8 cellular contexts compared by ENCODE assay signal in genomic region chr4:17614416-17615299, GRCh38. TPM values are rescaled to one million over a fixed set of nuclear protein-coding genes. Genes with fewer than 3 reads are reported as not detected.
DNase-seq lines count a peak whose midpoint lies in the region; ATAC-seq and TF ChIP-seq lines count a peak whose summit lies in the region.

Gene MED28, plus strand, starts transcription at chr4:17614641. Its CDS starts 14 bp downstream, at chr4:17614655.

- peak within 1 kb of the TSS; percentile 99 for H3K27ac Mint-ChIP-seq in GM23338
- H3K27ac Mint-ChIP-seq in activated T-helper 2 cell treated with anti-CD3 and anti-CD28 coated beads, Interferon-gamma antibody, Interleukin-2, Interleukin-4, amounts not matched to agents 10 μg/mL and 5 μg/mL and 100 μg/mL, durations not matched to agents 14 hours and 24 hours and 36 hours = peak within 1 kb of the TSS; percentile 91
- H3K27ac Mint-ChIP-seq in natural killer cell treated with Interleukin-12 subunit alpha and Interleukin-12 subunit beta and Interleukin-15 and Interleukin-18, amount 100 ng/mL, for 72 hours = peak within 1 kb of the TSS; percentile 92 to 96

- H3K9me2 ChIP-seq in GM23338 (ENCODE audit: insufficient read depth) = no peaks in the 10 kb centered on the region

- H3K9me3 Mint-ChIP-seq in GM23338 = no peaks in the 10 kb centered on the region; the same call in 2 of the 3 replicates
- H3K9me3 Mint-ChIP-seq in activated T-helper 2 cell treated with anti-CD3 and anti-CD28 coated beads, Interferon-gamma antibody, Interleukin-2, Interleukin-4, amounts not matched to agents 10 μg/mL and 5 μg/mL and 100 μg/mL, durations not matched to agents 14 hours and 24 hours and 36 hours = no peaks in the 10 kb centered on the region
- H3K9me3 Mint-ChIP-seq in natural killer cell treated with Interleukin-12 subunit alpha and Interleukin-12 subunit beta and Interleukin-15 and Interleukin-18, amount 100 ng/mL, for 72 hours = no peaks in the 10 kb centered on the region

- intact Hi-C loops in activated T-helper 2 cell treated with anti-CD3 and anti-CD28 coated beads, Interferon-gamma antibody, Interleukin-2, Interleukin-4, amounts not matched to agents 10 μg/mL and 5 μg/mL and 100 μg/mL, durations not matched to agents 14 hours and 24 hours and 36 hours (cut with micrococcal nuclease) = loop anchor here (1.0 to 2.0 kb wide), 5 partner anchors 22 to 407 kb away; partner anchors contain the start of genes LAP3, LCORL and QDPR

- peak within 1 kb of the TSS; percentile 55 for H3K27ac ChIP-seq in GM23338 (ENCODE audit: low read depth)
- peak within 1 kb of the TSS; percentile 45 for H3K27ac ChIP-seq in RWPE2 (ENCODE audit: poor library complexity, severe bottlenecking)

- H3K4me1 ChIP-seq in GM23338 (ENCODE audit: insufficient read depth) (peaks cover 10% of the 10 kb centered on the region; the same call in 1 of the 2 replicates), RWPE2 (ENCODE audit: insufficient read depth, poor library complexity, severe bottlenecking) (peaks cover 6% of the 10 kb centered on the region)

- peaks cover 15% of the 10 kb centered on the region for H3K27me3 Mint-ChIP-seq in GM23338 (ENCODE audit: insufficient read depth, low read depth, poor library complexity)
- H3K27me3 Mint-ChIP-seq in activated T-helper 2 cell treated with anti-CD3 and anti-CD28 coated beads, Interferon-gamma antibody, Interleukin-2, Interleukin-4, amounts not matched to agents 10 μg/mL and 5 μg/mL and 100 μg/mL, durations not matched to agents 14 hours and 24 hours and 36 hours (ENCODE audit: low read depth) = no peaks in the 10 kb centered on the region
- no peaks in the 10 kb centered on the region for H3K27me3 Mint-ChIP-seq in natural killer cell treated with Interleukin-12 subunit alpha and Interleukin-12 subunit beta and Interleukin-15 and Interleukin-18, amount 100 ng/mL, for 72 hours

- peak within 1 kb of the TSS; percentile 97 for H3K4me3 Mint-ChIP-seq in GM23338
- peak within 1 kb of the TSS; percentile 90 for H3K4me3 Mint-ChIP-seq in activated T-helper 2 cell treated with anti-CD3 and anti-CD28 coated beads, Interferon-gamma antibody, Interleukin-2, Interleukin-4, amounts not matched to agents 10 μg/mL and 5 μg/mL and 100 μg/mL, durations not matched to agents 14 hours and 24 hours and 36 hours (ENCODE audit: low read depth)
- H3K4me3 Mint-ChIP-seq in natural killer cell treated with Interleukin-12 subunit alpha and Interleukin-12 subunit beta and Interleukin-15 and Interleukin-18, amount 100 ng/mL, for 72 hours = peak within 1 kb of the TSS; percentile 92

- H4K20me1 ChIP-seq in GM23338 (replicated peaks; ENCODE audit: insufficient read depth) = peaks cover 36% of the 10 kb centered on the region

- H3K4me3 ChIP-seq in GM23338 (peak within 1 kb of the TSS; percentile 95), RWPE2 (ENCODE audit: severe bottlenecking) (peak within 1 kb of the TSS; percentile 87), fibroblast of pulmonary artery (replicated peaks; ENCODE audit: low read depth, low read length) (peak within 1 kb of the TSS; percentile 86)

- peak within 1 kb of the TSS; percentile 88 for H2AFZ ChIP-seq in GM23338

- peaks cover 18% of the 10 kb centered on the region for H3K4me1 Mint-ChIP-seq in GM23338
- peaks cover 24% of the 10 kb centered on the region for H3K4me1 Mint-ChIP-seq in activated T-helper 2 cell treated with anti-CD3 and anti-CD28 coated beads, Interferon-gamma antibody, Interleukin-2, Interleukin-4, amounts not matched to agents 10 μg/mL and 5 μg/mL and 100 μg/mL, durations not matched to agents 14 hours and 24 hours and 36 hours (ENCODE audit: low read depth)
- peaks cover 27 to 31% of the 10 kb centered on the region in 2 donors for H3K4me1 Mint-ChIP-seq in natural killer cell treated with Interleukin-12 subunit alpha and Interleukin-12 subunit beta and Interleukin-15 and Interleukin-18, amount 100 ng/mL, for 72 hours (ENCODE audit: low read depth in 2 of 2)

- H3K79me2 ChIP-seq in GM23338 (replicated peaks; ENCODE audit: insufficient read depth) = peaks cover 51% of the 10 kb centered on the region

- peak; percentile 96 for DNase-seq in EH (ENCODE audit: low read depth)
- peak; percentile 97 for DNase-seq in GM23338 (ENCODE audit: low spot score)
- DNase-seq in LHCN-M2 (ENCODE audit: low read depth) = peak; percentile 93
- peak; percentile 95 for DNase-seq in RWPE2 (ENCODE audit: low spot score)
- peak; percentile 92 for DNase-seq in activated T-helper 2 cell treated with anti-CD3 and anti-CD28 coated beads, Interferon-gamma antibody, Interleukin-2, Interleukin-4, amounts not matched to agents 10 μg/mL and 5 μg/mL and 100 μg/mL, durations not matched to agents 14 hours and 24 hours and 36 hours (ENCODE audit: low spot score)
- peak; percentile 97 for DNase-seq in fibroblast of pulmonary artery (ENCODE audit: low read depth)
- DNase-seq in natural killer cell treated with Interleukin-12 subunit alpha and Interleukin-12 subunit beta and Interleukin-15 and Interleukin-18, amount 100 ng/mL, for 72 hours (ENCODE audit: low spot score) = peak; percentile 95
- DNase-seq in stimulated activated naive CD8-positive, alpha-beta T cell treated with anti-CD3 and anti-CD28 coated beads, Interleukin-15, Interleukin-2, amounts not matched to agents 100 U/mL and 50 U/mL, for 24 hours = peak; percentile 96

- TF ChIP-seq CTCF in GM23338 (conservative IDR thresholded peaks at IDR 0.05; ENCODE audit: low read depth in 2 of 2) (no peak), RWPE2 (IDR thresholded peaks at IDR 0.05; ENCODE audit: poor library complexity, severe bottlenecking) (no peak), fibroblast of pulmonary artery (IDR thresholded peaks at IDR 0.05; ENCODE audit: low read length, missing control alignments) (no peak)

- H3K4me2 ChIP-seq in GM23338 = peak within 1 kb of the TSS; percentile 96

- no peaks in the 10 kb centered on the region for H3K9me3 ChIP-seq in RWPE2 (ENCODE audit: severe bottlenecking)

- peaks cover 30% of the 10 kb centered on the region for H3K36me3 Mint-ChIP-seq in GM23338 (ENCODE audit: low read depth)
- peaks cover 26% of the 10 kb centered on the region for H3K36me3 Mint-ChIP-seq in activated T-helper 2 cell treated with anti-CD3 and anti-CD28 coated beads, Interferon-gamma antibody, Interleukin-2, Interleukin-4, amounts not matched to agents 10 μg/mL and 5 μg/mL and 100 μg/mL, durations not matched to agents 14 hours and 24 hours and 36 hours (ENCODE audit: low read depth)
- peaks cover 8% of the 10 kb centered on the region for H3K36me3 Mint-ChIP-seq in natural killer cell treated with Interleukin-12 subunit alpha and Interleukin-12 subunit beta and Interleukin-15 and Interleukin-18, amount 100 ng/mL, for 72 hours

- no peaks in the 10 kb centered on the region for H3K27me3 ChIP-seq in GM23338 (ENCODE audit: insufficient read depth)
- no peaks in the 10 kb centered on the region for H3K27me3 ChIP-seq in RWPE2 (ENCODE audit: insufficient read depth, poor library complexity, severe bottlenecking)

- ATAC-seq in GM23338 (peak; percentile 89), RWPE2 (ENCODE audit: low read depth) (peak; percentile 82)
- ATAC-seq in natural killer cell treated with Interleukin-12 subunit alpha and Interleukin-12 subunit beta and Interleukin-15 and Interleukin-18, amount 100 ng/mL, for 72 hours = peak; percentile 95
- peak; percentile 90 for ATAC-seq in stimulated activated naive CD8-positive, alpha-beta T cell treated with anti-CD3 and anti-CD28 coated beads, Interleukin-15, Interleukin-2, amounts not matched to agents 100 U/mL and 50 U/mL, for 24 hours

- H3K36me3 ChIP-seq in GM23338 (ENCODE audit: insufficient read depth) (0 out of 2 replicates have a peak, but pooled peaks cover 4% of the 10 kb centered on the region), RWPE2 (ENCODE audit: low read depth) (peaks cover 31% of the 10 kb centered on the region)

- no peaks in the 10 kb centered on the region for H3F3A ChIP-seq in GM23338 (replicated peaks; ENCODE audit: low read depth)

TF ChIP-seq in GM23338, 12 proteins besides CTCF, POLR2A, EP300 and RAD21 (continues in another document):
- TF ChIP-seq CREB1 (CRISPR knock-in tag; IDR thresholded peaks at IDR 0.05; ENCODE audit: low read depth) = peak; percentile 51
- TF ChIP-seq REST (IDR thresholded peaks at IDR 0.05; ENCODE audit: unreplicated experiment) = no peak

RNA-seq across cellular contexts. Expression of gene MED28, which starts in this region (rescaled TPM):
- total RNA-seq in GM23338 (2014; rRNA removed; shearing (Covaris generic)) = 24.0 and 25.8 TPM in 2 replicates
- polyA plus RNA-seq in GM23338 (2016; fragmentation: Nextera tagmentation; extraction: Ambion mirVana) = 51.9 and 60.9 TPM in 2 replicates
- total RNA-seq in LHCN-M2 (2014; rRNA removed) = 6.3 and 9.2 TPM in 2 replicates
- 46.4 TPM for polyA plus RNA-seq in LHCN-M2 (2012)
- 53.2 and 55.7 TPM in 2 replicates for total RNA-seq in activated T-helper 2 cell treated with anti-CD3 and anti-CD28 coated beads, Interferon-gamma antibody, Interleukin-2, Interleukin-4, amounts not matched to agents 10 μg/mL and 5 μg/mL and 100 μg/mL, durations not matched to agents 14 hours and 24 hours and 36 hours
- 10 to 100 TPM; 35.2 to 41.2 TPM for total RNA-seq in natural killer cell treated with Interleukin-12 subunit alpha and Interleukin-12 subunit beta and Interleukin-15 and Interleukin-18, amount 100 ng/mL, for 72 hours

Comparison
In these comparisons a context has a peak if more than half of its experiments do, and no peak if none do; other contexts are left out.
1. Peak in every context shown above with its lines: DNase-seq, ATAC-seq, H3K4me3 ChIP-seq and H3K27ac ChIP-seq.